ENCODE assay signal across 20 cellular contexts in the genomic region with DNA sequence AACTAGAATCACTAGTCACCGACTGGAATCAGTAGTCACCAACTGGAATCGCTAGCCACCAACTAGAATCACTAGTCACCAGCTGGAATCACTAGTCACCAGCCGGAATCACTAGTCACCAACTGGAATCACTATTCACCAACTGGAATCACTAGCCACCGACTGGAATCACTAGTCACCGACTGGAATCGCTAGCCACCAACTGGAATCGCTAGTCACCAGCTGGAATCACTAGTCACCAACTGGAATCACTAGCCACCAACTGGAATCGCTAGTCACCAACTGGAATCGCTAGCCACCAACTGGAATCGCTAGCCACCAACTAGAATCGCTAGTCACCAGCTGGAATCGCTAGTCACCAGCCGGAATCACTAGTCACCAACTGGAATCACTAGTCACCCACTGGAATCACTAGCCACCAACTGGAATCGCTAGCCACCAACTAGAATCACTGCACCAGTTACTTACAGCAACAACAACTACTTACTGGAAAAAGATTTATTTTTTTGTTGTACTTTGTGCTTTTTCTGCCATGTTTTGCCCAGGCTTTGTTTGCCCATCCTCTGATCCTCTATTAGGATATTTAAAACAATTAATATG. TPM values are rescaled to one million over a fixed set of nuclear protein-coding genes. Genes with fewer than 3 reads are reported as not detected.
DNase-seq lines count a peak whose midpoint lies in the region; ATAC-seq and TF ChIP-seq lines count a peak whose summit lies in the region.
"Had no signal": no experiment of that assay in that cellular context is flagged by ENCODE, and none has a peak within 500 bp of the region (broad histone marks: within the 10 kb centered on the region; RNA-seq: fewer than 3 reads in every experiment).

No MANE protein-coding gene starts in this region.

- H3K27me3 Mint-ChIP-seq in CD8-positive, alpha-beta T cell (ENCODE audit: low read depth): peaks cover 8% of the 10 kb centered on the region
- H3K27me3 Mint-ChIP-seq in GM23338 (ENCODE audit: insufficient read depth, low read depth, poor library complexity) (peaks cover 34% of the 10 kb centered on the region), endothelial cell (ENCODE audit: unreplicated experiment) (peaks cover 10% of the 10 kb centered on the region), neural progenitor cell (ENCODE audit: insufficient read depth, low read depth) (peaks cover 26% of the 10 kb centered on the region), T-helper 17 cell (peaks cover 45% of the 10 kb centered on the region)

- H3K36me3 ChIP-seq in CD8-positive, alpha-beta T cell (ENCODE audit: insufficient read depth, low read length): no peaks in the 10 kb centered on the region
- H3K36me3 ChIP-seq in GM23338 (ENCODE audit: insufficient read depth): no peaks in the 10 kb centered on the region
- no peaks in the 10 kb centered on the region for H3K36me3 ChIP-seq in neural progenitor cell

- peaks cover 12% of the 10 kb centered on the region for H3K4me1 Mint-ChIP-seq in CD8-positive, alpha-beta T cell (ENCODE audit: low read depth)
- peaks cover 6% of the 10 kb centered on the region for H3K4me1 Mint-ChIP-seq in GM23338
- peaks cover 10% of the 10 kb centered on the region for H3K4me1 Mint-ChIP-seq in endothelial cell (ENCODE audit: unreplicated experiment)
- peaks cover 7% of the 10 kb centered on the region for H3K4me1 Mint-ChIP-seq in neural progenitor cell
- H3K4me1 Mint-ChIP-seq in T-helper 17 cell: peaks cover 4% of the 10 kb centered on the region

- intact Hi-C loops in CD8-positive, alpha-beta T cell (cut with DNase I, micrococcal nuclease): no loop called here

- H3F3A ChIP-seq in GM23338 (replicated peaks; ENCODE audit: low read depth): no peaks in the 10 kb centered on the region
- no peaks in the 10 kb centered on the region for H3F3A ChIP-seq in neural progenitor cell (ENCODE audit: low read depth)

- peaks cover 6% of the 10 kb centered on the region for H3K4me1 ChIP-seq in CD8-positive, alpha-beta T cell (ENCODE audit: insufficient read depth, low read length)
- no peaks in the 10 kb centered on the region for H3K4me1 ChIP-seq in GM23338 (ENCODE audit: insufficient read depth)
- no peaks in the 10 kb centered on the region for H3K4me1 ChIP-seq in neural progenitor cell
- H3K4me1 ChIP-seq: Caco-2 had no signal

- no peaks in the 10 kb centered on the region for H3K9me3 ChIP-seq in CD8-positive, alpha-beta T cell (ENCODE audit: low read length)
- H3K9me3 ChIP-seq in neural progenitor cell (ENCODE audit: low read depth) (no peaks in the 10 kb centered on the region), T-helper 17 cell (ENCODE audit: control insufficient read depth, low read length, poor library complexity, severe bottlenecking) (no peaks in the 10 kb centered on the region)
- H3K9me3 ChIP-seq: Caco-2 had no signal

- in situ Hi-C loops in GM13977 (cut with MboI; ENCODE audit: low pct_unique_long_range_greater_than_20kb, low sequenced_read_pairs, unreplicated experiment): no loop called here

- H4K20me1 ChIP-seq in GM23338 (replicated peaks; ENCODE audit: insufficient read depth) (no peaks in the 10 kb centered on the region), neural progenitor cell (ENCODE audit: low read depth) (peaks cover 2% of the 10 kb centered on the region)

- H2AFZ ChIP-seq in GM23338 (no peak overlapping the region), neural progenitor cell (replicated peaks) (no peak overlapping the region)

- H3K27ac ChIP-seq in CD8-positive, alpha-beta T cell (ENCODE audit: low read depth, low read length): no peak overlapping the region
- H3K27ac ChIP-seq in GM23338 (ENCODE audit: low read depth): no peak overlapping the region
- H3K27ac ChIP-seq in neural progenitor cell: no peak overlapping the region
- H3K27ac ChIP-seq: SK-N-MC had no signal

- no peak overlapping the region for H3K9ac ChIP-seq in neural progenitor cell

- no peak overlapping the region for H3K4me3 ChIP-seq in CD8-positive, alpha-beta T cell (ENCODE audit: low read depth, low read length)
- H3K4me3 ChIP-seq in GM23338: no peak overlapping the region
- H3K4me3 ChIP-seq in neural progenitor cell: no peak overlapping the region
- H3K4me3 ChIP-seq: SK-N-MC had no signal

- no peaks in the 10 kb centered on the region for H3K36me3 Mint-ChIP-seq in CD8-positive, alpha-beta T cell
- H3K36me3 Mint-ChIP-seq in GM23338 (ENCODE audit: low read depth) (peaks cover 7% of the 10 kb centered on the region), endothelial cell (ENCODE audit: low read depth, unreplicated experiment) (peaks cover 5% of the 10 kb centered on the region), neural progenitor cell (peaks cover 1% of the 10 kb centered on the region), T-helper 17 cell (ENCODE audit: low read depth) (peaks cover 7% of the 10 kb centered on the region)
- H3K36me3 Mint-ChIP-seq: CD4-positive, alpha-beta memory T cell had no signal

- no peak for ATAC-seq in CD8-positive, alpha-beta T cell
- ATAC-seq in GM23338: no peak
- no peak for ATAC-seq in T-helper 17 cell

- peak overlapping the region; percentile 70 for H3K4me3 Mint-ChIP-seq in CD8-positive, alpha-beta T cell
- peak overlapping the region; percentile 63; the same call in 1 of the 3 replicates for H3K4me3 Mint-ChIP-seq in GM23338
- H3K4me3 Mint-ChIP-seq in endothelial cell (ENCODE audit: unreplicated experiment): peak overlapping the region; percentile 58
- H3K4me3 Mint-ChIP-seq in neural progenitor cell: peak overlapping the region; percentile 80
- H3K4me3 Mint-ChIP-seq in T-helper 17 cell: no peak overlapping the region

- no peak overlapping the region for H3K4me2 ChIP-seq in GM23338
- no peak overlapping the region for H3K4me2 ChIP-seq in neural progenitor cell

- peaks cover 3% of the 10 kb centered on the region for H3K27me3 ChIP-seq in CD8-positive, alpha-beta T cell (ENCODE audit: insufficient read depth, low read length)
- peaks cover 37% of the 10 kb centered on the region for H3K27me3 ChIP-seq in GM23338 (ENCODE audit: insufficient read depth)
- peaks cover 54% of the 10 kb centered on the region for H3K27me3 ChIP-seq in neural progenitor cell

- H3K9me3 Mint-ChIP-seq in CD8-positive, alpha-beta T cell: no peaks in the 10 kb centered on the region
- peaks cover 16% of the 10 kb centered on the region for H3K9me3 Mint-ChIP-seq in GM23338
- H3K9me3 Mint-ChIP-seq in endothelial cell (ENCODE audit: unreplicated experiment): no peaks in the 10 kb centered on the region
- no peaks in the 10 kb centered on the region for H3K9me3 Mint-ChIP-seq in neural progenitor cell
- H3K9me3 Mint-ChIP-seq: CD4-positive, alpha-beta memory T cell had no signal

- TF ChIP-seq CTCF in CD8-positive, alpha-beta T cell (IDR thresholded peaks at IDR 0.05): no peak
- TF ChIP-seq CTCF in GM23338 (conservative IDR thresholded peaks at IDR 0.05; ENCODE audit: low read depth in 2 of 2) (no peak), endothelial cell (IDR thresholded peaks at IDR 0.05; ENCODE audit: unreplicated experiment) (no peak), neural progenitor cell (IDR thresholded peaks at IDR 0.05) (no peak), GM13977 (IDR thresholded peaks at IDR 0.05; ENCODE audit: extremely low read depth, insufficient read depth, missing control alignments) (no peak)

- no peak for DNase-seq in CD8-positive, alpha-beta T cell
- no peak for DNase-seq in GM23338 (ENCODE audit: low spot score)
- no peak for DNase-seq in endothelial cell (ENCODE audit: low spot score)
- no peak for DNase-seq in neural progenitor cell (ENCODE audit: low spot score)
- no peak for DNase-seq in GM13977 (ENCODE audit: low spot score)
- DNase-seq in H4 (ENCODE audit: low spot score): no peak
- DNase-seq in T-helper 17 cell: no peak
- DNase-seq: C1 segment of cervical spinal cord; Caco-2; CD4-positive, alpha-beta memory T cell; KBM-7; MV-4-11; NCI-H1105 treated with DMSO at 0.1 percent for 48 hours; NCI-H146; NCI-H1930; NCI-H2107; NCI-H774; SIG-M5 had no signal

- H3K79me2 ChIP-seq in GM23338 (replicated peaks; ENCODE audit: insufficient read depth) (no peaks in the 10 kb centered on the region), neural progenitor cell (ENCODE audit: low read depth) (no peaks in the 10 kb centered on the region)

- H3K9me2 ChIP-seq in GM23338 (ENCODE audit: insufficient read depth): no peaks in the 10 kb centered on the region

- no peak overlapping the region for H3K27ac Mint-ChIP-seq in CD8-positive, alpha-beta T cell
- H3K27ac Mint-ChIP-seq in GM23338: no peak overlapping the region
- no peak overlapping the region for H3K27ac Mint-ChIP-seq in endothelial cell (ENCODE audit: unreplicated experiment)
- H3K27ac Mint-ChIP-seq in neural progenitor cell: no peak overlapping the region
- H3K27ac Mint-ChIP-seq in T-helper 17 cell: no peak overlapping the region
- H3K27ac Mint-ChIP-seq: CD4-positive, alpha-beta memory T cell had no signal

- CTCF ChIA-PET in CD8-positive, alpha-beta T cell (lab: Charles Lee): interaction anchor here (2.0 kb wide), 2 partner anchors 10 to 44 kb away, joined by 5 to 10 read pairs; no protein-coding TSS in a partner anchor

- POLR2A ChIA-PET in CD8-positive, alpha-beta T cell (lab: Charles Lee): no interaction called here

TF ChIP-seq in GM23338, 12 proteins besides CTCF, POLR2A, EP300 and RAD21 (continues in another document):
- TF ChIP-seq, protein P1, sequence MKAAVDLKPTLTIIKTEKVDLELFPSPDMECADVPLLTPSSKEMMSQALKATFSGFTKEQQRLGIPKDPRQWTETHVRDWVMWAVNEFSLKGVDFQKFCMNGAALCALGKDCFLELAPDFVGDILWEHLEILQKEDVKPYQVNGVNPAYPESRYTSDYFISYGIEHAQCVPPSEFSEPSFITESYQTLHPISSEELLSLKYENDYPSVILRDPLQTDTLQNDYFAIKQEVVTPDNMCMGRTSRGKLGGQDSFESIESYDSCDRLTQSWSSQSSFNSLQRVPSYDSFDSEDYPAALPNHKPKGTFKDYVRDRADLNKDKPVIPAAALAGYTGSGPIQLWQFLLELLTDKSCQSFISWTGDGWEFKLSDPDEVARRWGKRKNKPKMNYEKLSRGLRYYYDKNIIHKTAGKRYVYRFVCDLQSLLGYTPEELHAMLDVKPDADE (IDR thresholded peaks at IDR 0.05): no peak

RNA-seq across cellular contexts. Expression of gene FLT4, which starts 25.7 kb away (rescaled TPM):
- 10 to 100 TPM; 11.1 to 13.3 TPM for total RNA-seq in CD8-positive, alpha-beta T cell
- total RNA-seq in GM23338 (2014; rRNA removed; shearing (Covaris generic)): 13.8 and 17.3 TPM in 2 replicates
- 2.6 and 3.4 TPM in 2 replicates for polyA plus RNA-seq in GM23338 (2016; fragmentation: Nextera tagmentation; extraction: Ambion mirVana)
- 541 TPM for total RNA-seq in endothelial cell (ENCODE audit: unreplicated experiment)
- 2.3 and 13.9 TPM in 2 replicates for total RNA-seq in neural progenitor cell (ENCODE audit: low replicate concordance)
- 0.04 TPM in 1 of 2 replicates, not detected in the other for total RNA-seq in H4 (2014; rRNA removed; shearing (Covaris generic))
- 1 to 10 TPM in 1 of 2 donors, under 1 TPM in 1; 0.57 to 1.5 TPM for total RNA-seq in T-helper 17 cell
- total RNA-seq: Caco-2, MCF 10A had no signal

Comparison
In these comparisons a context has a peak if more than half of its experiments do, and no peak if none do; other contexts are left out.
1. RNA of gene FLT4, which starts 25.7 kb away (total RNA-seq): 541 TPM in endothelial cell (single experiment); 13.8 to 17.3 TPM in GM23338, 11.1 to 13.3 TPM in CD8-positive, alpha-beta T cell, 2.3 to 13.9 TPM in neural progenitor cell, 0.57 to 1.5 TPM in T-helper 17 cell and 0.04 TPM in H4; every median in the first group is over 10 times any median in the second.